Comparison of ENCODE assay signal across 8 cellular contexts in genomic region chr1:161082996-161083742, GRCh38.
DNase-seq lines count a peak whose midpoint lies in the region; ATAC-seq lines count a peak whose summit lies in the region.

No MANE protein-coding gene starts in this region.

- H3K4me3 ChIP-seq in duodenal mucosa (ENCODE audit: low read depth in 1 of 2, low read length in 2 of 2) (no peak overlapping the region), muscle layer of duodenum (ENCODE audit: low read depth in 1 of 2, low read length in 2 of 2) (no peak overlapping the region)

- H3K9me3 ChIP-seq in duodenal mucosa (ENCODE audit: control insufficient read depth in 1 of 2, low read length in 2 of 2) (no peaks in the 10 kb centered on the region), muscle layer of duodenum (ENCODE audit: control insufficient read depth in 1 of 2, low read length in 2 of 2) (no peaks in the 10 kb centered on the region)

- DNase-seq in CD1c-positive myeloid dendritic cell (ENCODE audit: extremely low spot score) (peak; percentile 91), NCI-H2196 (lab: John Stamatoyannopoulos, UW; ENCODE audit: unreplicated experiment) (peak; percentile 74)
- DNase-seq in stimulated activated CD4-positive, alpha-beta T cell treated with anti-CD3 and anti-CD28 coated beads, Interleukin-2, amount 100 ng/mL, for 48 hours = no peak
- no peak for DNase-seq in stimulated activated CD4-positive, alpha-beta T cell treated with anti-CD3 and anti-CD28 coated beads, Interleukin-4, amount 100 ng/mL, for 4 hours

- ATAC-seq in GM19452 (IDR thresholded peaks at IDR 0.05; ENCODE audit: unreplicated experiment) (no peak), GM21737 (IDR thresholded peaks at IDR 0.05; ENCODE audit: unreplicated experiment) (no peak)

- H3K27me3 ChIP-seq in duodenal mucosa (ENCODE audit: control insufficient read depth in 1 of 2, insufficient read depth in 2 of 2, low read length in 2 of 2) (no peaks in the 10 kb centered on the region), muscle layer of duodenum (ENCODE audit: low read depth, low read length) (no peaks in the 10 kb centered on the region)

- H3K36me3 ChIP-seq in duodenal mucosa (ENCODE audit: control insufficient read depth in 1 of 2, insufficient read depth in 2 of 2, low read length in 2 of 2) = no peaks in the 10 kb centered on the region
- no peaks in the 10 kb centered on the region for H3K36me3 ChIP-seq in muscle layer of duodenum (ENCODE audit: control insufficient read depth in 1 of 2, insufficient read depth in 2 of 2, low read length in 2 of 2)

- H3K9ac ChIP-seq in duodenal mucosa (ENCODE audit: low read depth in 1 of 2, low read length in 2 of 2) = peak overlapping the region in 1 of 2 donors; percentile 42

- peaks cover 24 to 42% of the 10 kb centered on the region in 2 donors for H3K4me1 ChIP-seq in duodenal mucosa (ENCODE audit: control insufficient read depth in 1 of 2, insufficient read depth in 2 of 2, low read length in 2 of 2)
- H3K4me1 ChIP-seq in muscle layer of duodenum (ENCODE audit: control insufficient read depth in 1 of 2, insufficient read depth in 2 of 2, low read length in 2 of 2) = no peaks in the 10 kb centered on the region

- peak overlapping the region; percentile 30 for H3K27ac ChIP-seq in duodenal mucosa (ENCODE audit: low read depth, low read length)
- H3K27ac ChIP-seq in muscle layer of duodenum (ENCODE audit: low read length) = peak overlapping the region; percentile 5

Comparison
In these comparisons a context has a peak if more than half of its experiments do, and no peak if none do; other contexts are left out.
1. DNase-seq: peak in CD1c-positive myeloid dendritic cell (single experiment) and NCI-H2196 (single experiment); none in stimulated activated CD4-positive, alpha-beta T cell treated with anti-CD3 and anti-CD28 coated beads, Interleukin-2, amount 100 ng/mL, for 48 hours (0 of 2) and stimulated activated CD4-positive, alpha-beta T cell treated with anti-CD3 and anti-CD28 coated beads, Interleukin-4, amount 100 ng/mL, for 4 hours (0 of 2).